16 cellular contexts compared by ENCODE assay signal in genomic region chr2:45669109-45669508, GRCh38. TPM values are rescaled to one million over a fixed set of nuclear protein-coding genes. Genes with fewer than 3 reads are reported as not detected.
A peak's percentile ranks its signal among the peaks of the same experiment; 100 is the strongest.
DNase-seq lines count a peak whose midpoint lies in the region; ATAC-seq and TF ChIP-seq lines count a peak whose summit lies in the region.
"Had no signal": no experiment of that assay in that cellular context is flagged by ENCODE, and none has a peak within 500 bp of the region (broad histone marks: within the 10 kb centered on the region; RNA-seq: fewer than 3 reads in every experiment).

No MANE protein-coding gene starts in this region.

- H3K27me3 ChIP-seq in GM23248 (replicated peaks; ENCODE audit: insufficient read depth) (no peaks in the 10 kb centered on the region), cardiac muscle cell (no peaks in the 10 kb centered on the region), parathyroid adenoma (ENCODE audit: control insufficient read depth, insufficient read depth, low read length) (no peaks in the 10 kb centered on the region)
- H3K27me3 ChIP-seq: esophagus muscularis mucosa, neutrophil had no signal

- H3K4me1 Mint-ChIP-seq in activated T-helper 17 cell treated with anti-CD3 and anti-CD28 coated beads, Interleukin-2, amount 50 U/mL, for 72 hours, result peaks cover 12% of the 10 kb centered on the region
- H3K4me1 Mint-ChIP-seq in effector memory CD8-positive, alpha-beta T cell (ENCODE audit: low read depth in 2 of 2), result peaks cover 3 to 21% of the 10 kb centered on the region in 2 donors

- in situ Hi-C loops in GM23248 (cut with MboI), result no loop called here

- peak overlapping the region; percentile 22; the same call in 1 of the 2 replicates for H2AFZ ChIP-seq in GM23248
- peak overlapping the region; percentile 14 for H2AFZ ChIP-seq in parathyroid adenoma

- H3K36me3 ChIP-seq in GM23248 (ENCODE audit: low read depth) (no peaks in the 10 kb centered on the region), cardiac muscle cell (no peaks in the 10 kb centered on the region), parathyroid adenoma (ENCODE audit: control insufficient read depth, insufficient read depth, low read length) (no peaks in the 10 kb centered on the region)
- H3K36me3 ChIP-seq: esophagus muscularis mucosa, neutrophil had no signal

- H3K79me2 ChIP-seq in GM23248 (ENCODE audit: insufficient read depth) (peaks cover 95% of the 10 kb centered on the region), parathyroid adenoma (peaks cover 45% of the 10 kb centered on the region)

- no peaks in the 10 kb centered on the region for H4K20me1 ChIP-seq in GM23248 (ENCODE audit: insufficient read depth)

- H3K4me3 Mint-ChIP-seq in activated T-helper 17 cell treated with anti-CD3 and anti-CD28 coated beads, Interleukin-2, amount 50 U/mL, for 72 hours, result no peak overlapping the region
- no peak overlapping the region for H3K4me3 Mint-ChIP-seq in effector memory CD8-positive, alpha-beta T cell

- no peak overlapping the region for H3K27ac Mint-ChIP-seq in activated T-helper 17 cell treated with anti-CD3 and anti-CD28 coated beads, Interleukin-2, amount 50 U/mL, for 72 hours
- no peak overlapping the region for H3K27ac Mint-ChIP-seq in effector memory CD8-positive, alpha-beta T cell

- H3K27ac ChIP-seq in GM23248 (peak overlapping the region; percentile 40), cardiac muscle cell (peak overlapping the region; percentile 89), parathyroid adenoma (peak overlapping the region; percentile 7)
- H3K27ac ChIP-seq: esophagus muscularis mucosa, neutrophil had no signal

- H3K4me1 ChIP-seq in GM23248 (ENCODE audit: insufficient read depth), result peaks cover 16% of the 10 kb centered on the region; the same call in 1 of the 2 replicates
- peaks cover 16% of the 10 kb centered on the region for H3K4me1 ChIP-seq in cardiac muscle cell (ENCODE audit: low read depth)
- peaks cover 15% of the 10 kb centered on the region for H3K4me1 ChIP-seq in parathyroid adenoma

- no peaks in the 10 kb centered on the region for H3K27me3 Mint-ChIP-seq in activated T-helper 17 cell treated with anti-CD3 and anti-CD28 coated beads, Interleukin-2, amount 50 U/mL, for 72 hours
- no peaks in the 10 kb centered on the region for H3K27me3 Mint-ChIP-seq in effector memory CD8-positive, alpha-beta T cell

- TF ChIP-seq CTCF in cardiac muscle cell (IDR thresholded peaks at IDR 0.05; ENCODE audit: low read depth, low read length) (no peak), parathyroid adenoma (IDR thresholded peaks at IDR 0.05) (no peak)

- WGBS in GM23248 (ENCODE audit: low coverage in 1 of 2, low lambda C conversion rate in 2 of 2, missing lambda C conversion rate in 2 of 2), 2 experiments, result 52 to 54% methylated on average over 7 of the region's 7 CpGs

- H3K9me3 Mint-ChIP-seq in activated T-helper 17 cell treated with anti-CD3 and anti-CD28 coated beads, Interleukin-2, amount 50 U/mL, for 72 hours, result no peaks in the 10 kb centered on the region
- no peaks in the 10 kb centered on the region for H3K9me3 Mint-ChIP-seq in effector memory CD8-positive, alpha-beta T cell

- H3K9me3 ChIP-seq in GM23248 (ENCODE audit: low read depth) (no peaks in the 10 kb centered on the region), cardiac muscle cell (ENCODE audit: low read depth) (no peaks in the 10 kb centered on the region), parathyroid adenoma (ENCODE audit: control insufficient read depth, low read length) (no peaks in the 10 kb centered on the region)
- H3K9me3 ChIP-seq: esophagus muscularis mucosa, neutrophil had no signal

- H3K4me3 ChIP-seq in GM23248 (no peak overlapping the region), cardiac muscle cell (no peak overlapping the region), parathyroid adenoma (ENCODE audit: low read depth, low read length) (no peak overlapping the region)
- H3K4me3 ChIP-seq: esophagus muscularis mucosa had no signal

- H3K36me3 Mint-ChIP-seq in activated T-helper 17 cell treated with anti-CD3 and anti-CD28 coated beads, Interleukin-2, amount 50 U/mL, for 72 hours (ENCODE audit: low read depth), result no peaks in the 10 kb centered on the region
- no peaks in the 10 kb centered on the region for H3K36me3 Mint-ChIP-seq in effector memory CD8-positive, alpha-beta T cell (ENCODE audit: insufficient read depth)

- H3K9ac ChIP-seq in GM23248 (peak overlapping the region; percentile 35; the same call in 1 of the 2 replicates), parathyroid adenoma (no peak overlapping the region)

- 0 out of 2 replicates have a peak, but pooled peaks cover 11% of the 10 kb centered on the region for H3F3A ChIP-seq in GM23248 (ENCODE audit: insufficient read depth)

- DNase-seq in GM23248, result peak; percentile 37
- peak in 1 of 2 donors; percentile 91 for DNase-seq in cardiac muscle cell (ENCODE audit: low read depth in 1 of 2, low spot score in 1 of 2)
- DNase-seq in NK-92 treated with Interleukin-12 subunit alpha and Interleukin-12 subunit beta, amount 100 ng/mL, for 24 hours (lab: John Stamatoyannopoulos, UW), result no peak
- DNase-seq in effector memory CD8-positive, alpha-beta T cell, result no peak
- DNase-seq: Karpas-422; NCI-H2029 treated with DMSO at 0.1 percent for 48 hours; stimulated activated CD4-positive, alpha-beta T cell treated with anti-CD3 and anti-CD28 coated beads, Interleukin-2, amount 100 ng/mL, for 24 hours; stimulated activated naive CD8-positive, alpha-beta T cell treated with anti-CD3 and anti-CD28 coated beads, Interleukin-15, Interleukin-2, amounts not matched to agents 100 U/mL and 50 U/mL, for 24 hours; T-helper 1 cell had no signal

- peaks cover 4% of the 10 kb centered on the region; the same call in 1 of the 2 replicates for H3K9me2 ChIP-seq in GM23248 (ENCODE audit: insufficient read depth)

- H3K4me2 ChIP-seq in GM23248 (ENCODE audit: unreplicated experiment) (peak overlapping the region; percentile 15), parathyroid adenoma (ENCODE audit: low read length) (no peak overlapping the region)

- peak; percentile 14 for ATAC-seq in activated T-helper 17 cell treated with anti-CD3 and anti-CD28 coated beads, Interleukin-2, amount 50 U/mL, for 72 hours (replicated peaks)
- ATAC-seq in HG03571 (IDR thresholded peaks at IDR 0.05; ENCODE audit: unreplicated experiment) (no peak), GM19397 (IDR thresholded peaks at IDR 0.05; ENCODE audit: unreplicated experiment) (no peak)
- no peak for ATAC-seq in effector memory CD8-positive, alpha-beta T cell (replicated peaks)
- ATAC-seq: HCT116; stimulated activated naive CD8-positive, alpha-beta T cell treated with anti-CD3 and anti-CD28 coated beads, Interleukin-15, Interleukin-2, amounts not matched to agents 100 U/mL and 50 U/mL, for 24 hours had no signal

RNA-seq across cellular contexts. Expression of gene PRKCE, which starts 17.6 kb away (rescaled TPM):
- 5.9 and 15.7 TPM in 2 replicates for total RNA-seq in GM23248 (2014; rRNA removed; shearing (Covaris generic))
- polyA plus RNA-seq in GM23248 (2016; fragmentation: Nextera tagmentation; extraction: Ambion mirVana), result 7.0 TPM in 2 replicates
- 10 to 100 TPM; 15.9 to 16.6 TPM for total RNA-seq in activated T-helper 17 cell treated with anti-CD3 and anti-CD28 coated beads, Interleukin-2, amount 50 U/mL, for 72 hours
- 11.3 and 13.2 TPM in 2 replicates for total RNA-seq in cardiac muscle cell
- polyA plus RNA-seq in cardiac muscle cell, result 19.2 and 26.0 TPM in 2 replicates

RNA-seq across cellular contexts. Expression of gene SRBD1, which starts 58.0 kb away (rescaled TPM):
- total RNA-seq in GM23248 (2014; rRNA removed; shearing (Covaris generic)), result 13.0 and 19.2 TPM in 2 replicates
- polyA plus RNA-seq in GM23248 (2016; fragmentation: Nextera tagmentation; extraction: Ambion mirVana) (8.1 and 9.9 TPM in 2 replicates), cardiac muscle cell (10.6 and 10.7 TPM in 2 replicates)
- total RNA-seq in activated T-helper 17 cell treated with anti-CD3 and anti-CD28 coated beads, Interleukin-2, amount 50 U/mL, for 72 hours, result 10 to 100 TPM; 10.9 to 17.1 TPM
- 13.7 and 14.7 TPM in 2 replicates for total RNA-seq in cardiac muscle cell

Comparison
In these comparisons a context has a peak if more than half of its experiments do, and no peak if none do; other contexts are left out.
1. H3K27ac ChIP-seq: peak in every context shown above with its lines; median percentile 89 in cardiac muscle cell; 40 in GM23248; 7 in parathyroid adenoma.